Comparison of ENCODE assay signal across 26 cellular contexts in genomic region chr12:78095623-78096022, GRCh38.
"Had no signal": no experiment of that assay in that cellular context is flagged by ENCODE, and none has a peak within 500 bp of the region (broad histone marks: within the 10 kb centered on the region; RNA-seq: fewer than 3 reads in every experiment).

No MANE protein-coding gene starts in this region.

- H3K9ac ChIP-seq: neural progenitor cell had no signal

- H3K4me3 ChIP-seq: adrenal gland, ascending aorta, esophagus muscularis mucosa, hepatocyte, neural progenitor cell, right atrium auricular region, smooth muscle cell, suprapubic skin, tibial nerve had no signal

- H3K27me3 ChIP-seq: adrenal gland, ascending aorta, esophagus muscularis mucosa, hepatocyte, neural progenitor cell, right atrium auricular region, suprapubic skin, tibial nerve had no signal

- H2AFZ ChIP-seq: hepatocyte, neural progenitor cell had no signal

- H3K9me3 ChIP-seq: adrenal gland, ascending aorta, esophagus muscularis mucosa, right atrium auricular region, suprapubic skin, tibial nerve had no signal

- H3K79me2 ChIP-seq: hepatocyte had no signal

- ATAC-seq: effector memory CD8-positive, alpha-beta T cell; naive thymus-derived CD8-positive, alpha-beta T cell; stimulated activated naive B cell treated with anti-CD40 and anti-IgM and Interleukin-4, amounts not matched to agents 10 μg/mL and 1 μg/mL and 100 μg/mL, for 72 hours had no signal

- H3K36me3 ChIP-seq: adrenal gland, ascending aorta, esophagus muscularis mucosa, neural progenitor cell, right atrium auricular region, suprapubic skin, tibial nerve had no signal

- H3K27ac ChIP-seq: ascending aorta, esophagus muscularis mucosa, hepatocyte, neural progenitor cell, right atrium auricular region, suprapubic skin, tibial nerve had no signal

- H3K4me2 ChIP-seq: hepatocyte, neural progenitor cell, smooth muscle cell had no signal

- H3K4me1 ChIP-seq: ascending aorta, neural progenitor cell, right atrium auricular region had no signal

- DNase-seq: activated CD4-positive, alpha-beta T cell treated with anti-CD3 and anti-CD28 coated beads for 48 hours; activated CD4-positive, alpha-beta T cell treated with anti-CD3 and anti-CD28 coated beads, Interleukin-2, amount 50 U/mL, for 48 hours; activated CD8-positive, alpha-beta memory T cell treated with anti-CD3 and anti-CD28 coated beads for 24 hours; activated effector memory CD4-positive, alpha-beta T cell treated with anti-CD3 and anti-CD28 coated beads, Interleukin-2, amount 50 U/mL, for 16 hours; activated naive CD4-positive, alpha-beta T cell treated with anti-CD3 and anti-CD28 coated beads for 36 hours; activated naive CD8-positive, alpha-beta T cell treated with anti-CD3 and anti-CD28 coated beads for 36 hours; adrenal gland; caudate nucleus; cortex of kidney; effector memory CD8-positive, alpha-beta T cell; immature natural killer cell; midbrain; naive thymus-derived CD8-positive, alpha-beta T cell; stimulated activated CD4-positive, alpha-beta T cell treated with anti-CD3 and anti-CD28 coated beads, Interleukin-1b, Interleukin-23, amount 100 ng/mL, for 48 hours; stimulated activated CD4-positive, alpha-beta T cell treated with anti-CD3 and anti-CD28 coated beads, Interleukin-4, amount 100 ng/mL, for 4 hours; stimulated activated CD8-positive, alpha-beta memory T cell treated with anti-CD3 and anti-CD28 coated beads, Interleukin-4, amount 100 ng/mL, for 48 hours; stimulated activated naive B cell treated with anti-CD40 and anti-IgM and Interleukin-4, amounts not matched to agents 10 μg/mL and 1 μg/mL and 100 μg/mL, for 72 hours; T-helper 1 cell had no signal
